9 cellular contexts compared by ENCODE assay signal in the genomic region with DNA sequence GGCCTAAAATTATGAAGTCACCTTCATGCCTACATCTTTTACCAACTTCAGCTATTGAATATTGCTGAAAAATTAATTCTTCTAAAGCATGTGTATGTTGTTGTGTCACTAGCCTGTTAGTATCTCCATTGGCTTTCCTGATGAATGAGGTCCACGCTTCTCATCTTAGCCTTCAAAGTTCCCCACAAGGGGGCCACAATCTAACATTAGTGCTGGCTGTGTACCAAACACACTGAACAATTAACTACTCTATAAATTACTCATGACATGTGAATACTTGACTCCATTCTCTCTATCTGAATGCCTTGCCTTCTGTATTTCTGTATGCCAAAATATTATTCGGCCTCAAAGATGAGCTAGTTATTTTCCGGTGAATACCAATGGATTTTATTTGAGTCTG.
DNase-seq lines count a peak whose midpoint lies in the region; ATAC-seq, FAIRE-seq and TF ChIP-seq lines count a peak whose summit lies in the region.
"Had no signal": no experiment of that assay in that cellular context is flagged by ENCODE, and none has a peak within 500 bp of the region (broad histone marks: within the 10 kb centered on the region; RNA-seq: fewer than 3 reads in every experiment).

No MANE protein-coding gene starts in this region.

- no peak overlapping the region for H3K4me2 ChIP-seq in astrocyte (ENCODE audit: low read length)

- no peaks in the 10 kb centered on the region for H3K9me3 ChIP-seq in astrocyte (ENCODE audit: insufficient read depth, low read depth, low read length)

- H3K36me3 Mint-ChIP-seq in astrocyte (ENCODE audit: low read depth, unreplicated experiment): no peaks in the 10 kb centered on the region
- H3K36me3 Mint-ChIP-seq in stimulated activated memory B cell treated with anti-CD40 and anti-IgM and Interleukin-4, amounts not matched to agents 10 μg/mL and 1 μg/mL and 100 μg/mL, for 72 hours: no peaks in the 10 kb centered on the region

- H4K20me1 ChIP-seq in astrocyte (ENCODE audit: insufficient read depth, low read length): no peaks in the 10 kb centered on the region

- no peaks in the 10 kb centered on the region for H3K27me3 Mint-ChIP-seq in astrocyte (ENCODE audit: low read depth, unreplicated experiment)
- H3K27me3 Mint-ChIP-seq in stimulated activated memory B cell treated with anti-CD40 and anti-IgM and Interleukin-4, amounts not matched to agents 10 μg/mL and 1 μg/mL and 100 μg/mL, for 72 hours: no peaks in the 10 kb centered on the region

- peak; percentile 9 for DNase-seq in activated CD4-positive, alpha-beta T cell treated with anti-CD3 and anti-CD28 coated beads for 48 hours
- no peak for DNase-seq in activated CD4-positive, alpha-beta T cell treated with anti-CD3 and anti-CD28 coated beads, Interleukin-2, amount 50 U/mL, for 48 hours
- DNase-seq in astrocyte (ENCODE audit: low read depth) (peak; percentile 62), retinal pigment epithelial cell (ENCODE audit: low read depth) (no peak), DMS114 treated with DMSO at 0.1 percent for 48 hours (lab: John Stamatoyannopoulos, UW; ENCODE audit: unreplicated experiment) (no peak)
- DNase-seq in activated effector memory CD4-positive, alpha-beta T cell treated with Interleukin-2 at 50 U/mL for 16 hours: no peak

- H3K27ac ChIP-seq in astrocyte (ENCODE audit: low read depth, low read length): no peak overlapping the region

- H2AFZ ChIP-seq in astrocyte (ENCODE audit: low read depth, low read length): no peak overlapping the region

- H3K4me3 ChIP-seq in astrocyte (ENCODE audit: insufficient read depth, low read depth, low read length) (no peak overlapping the region), retinal pigment epithelial cell (ENCODE audit: low read length) (no peak overlapping the region)

- TF ChIP-seq CTCF in astrocyte (IDR thresholded peaks at IDR 0.05; ENCODE audit: insufficient read depth, low read depth, low read length) (peak; percentile 48), retinal pigment epithelial cell (conservative IDR thresholded peaks at IDR 0.05; ENCODE audit: low read depth, low read length) (peak; percentile 49)

- peaks cover 8% of the 10 kb centered on the region for H3K4me1 Mint-ChIP-seq in astrocyte (ENCODE audit: low read depth, unreplicated experiment)
- H3K4me1 Mint-ChIP-seq in stimulated activated memory B cell treated with anti-CD40 and anti-IgM and Interleukin-4, amounts not matched to agents 10 μg/mL and 1 μg/mL and 100 μg/mL, for 72 hours: no peaks in the 10 kb centered on the region

- no peak overlapping the region for H3K4me3 Mint-ChIP-seq in astrocyte (ENCODE audit: unreplicated experiment)
- no peak overlapping the region for H3K4me3 Mint-ChIP-seq in stimulated activated memory B cell treated with anti-CD40 and anti-IgM and Interleukin-4, amounts not matched to agents 10 μg/mL and 1 μg/mL and 100 μg/mL, for 72 hours
- H3K4me3 Mint-ChIP-seq: T-helper 1 cell treated with Interleukin-12 subunit alpha and Interleukin-12 subunit beta and Interleukin-4 antibody, amounts not matched to agents 30 μg/mL and 1 μg/mL, for 36 hours had no signal

- H3K79me2 ChIP-seq in astrocyte (ENCODE audit: insufficient read depth, low read length): no peaks in the 10 kb centered on the region

- H3K9me3 Mint-ChIP-seq in astrocyte (ENCODE audit: unreplicated experiment): no peaks in the 10 kb centered on the region
- H3K9me3 Mint-ChIP-seq in stimulated activated memory B cell treated with anti-CD40 and anti-IgM and Interleukin-4, amounts not matched to agents 10 μg/mL and 1 μg/mL and 100 μg/mL, for 72 hours: no peaks in the 10 kb centered on the region
- H3K9me3 Mint-ChIP-seq: T-helper 1 cell treated with Interleukin-12 subunit alpha and Interleukin-12 subunit beta and Interleukin-4 antibody, amounts not matched to agents 30 μg/mL and 1 μg/mL, for 36 hours had no signal

- no peaks in the 10 kb centered on the region for H3K36me3 ChIP-seq in astrocyte (ENCODE audit: insufficient read depth, low read length)

- no peaks in the 10 kb centered on the region for H3K27me3 ChIP-seq in astrocyte (ENCODE audit: insufficient read depth, low read length)

- H3K9ac ChIP-seq in astrocyte (ENCODE audit: low read length): no peak overlapping the region

- no peak overlapping the region for H3K27ac Mint-ChIP-seq in astrocyte (ENCODE audit: unreplicated experiment)
- no peak overlapping the region for H3K27ac Mint-ChIP-seq in stimulated activated memory B cell treated with anti-CD40 and anti-IgM and Interleukin-4, amounts not matched to agents 10 μg/mL and 1 μg/mL and 100 μg/mL, for 72 hours
- H3K27ac Mint-ChIP-seq: T-helper 1 cell treated with Interleukin-12 subunit alpha and Interleukin-12 subunit beta and Interleukin-4 antibody, amounts not matched to agents 30 μg/mL and 1 μg/mL, for 36 hours had no signal

- ATAC-seq in HG03442 (IDR thresholded peaks at IDR 0.05; ENCODE audit: unreplicated experiment): peak; percentile 71
- no peak for ATAC-seq in stimulated activated memory B cell treated with anti-CD40 and anti-IgM and Interleukin-4, amounts not matched to agents 10 μg/mL and 1 μg/mL and 100 μg/mL, for 72 hours

- FAIRE-seq in astrocyte (lab: Jason Lieb, UNC): peak; percentile 95

- H3K4me1 ChIP-seq in astrocyte (ENCODE audit: insufficient read depth, low read length): no peaks in the 10 kb centered on the region

Comparison
In these comparisons a context has a peak if more than half of its experiments do, and no peak if none do; other contexts are left out.
1. DNase-seq: peak in activated CD4-positive, alpha-beta T cell treated with anti-CD3 and anti-CD28 coated beads for 48 hours (single experiment) and astrocyte (single experiment); none in activated CD4-positive, alpha-beta T cell treated with anti-CD3 and anti-CD28 coated beads, Interleukin-2, amount 50 U/mL, for 48 hours (0 of 2), retinal pigment epithelial cell (single experiment), activated effector memory CD4-positive, alpha-beta T cell treated with Interleukin-2 at 50 U/mL for 16 hours (single experiment) and DMS114 treated with DMSO at 0.1 percent for 48 hours (single experiment).